Comparison of ENCODE assay signal across 20 cellular contexts in the genomic region with DNA sequence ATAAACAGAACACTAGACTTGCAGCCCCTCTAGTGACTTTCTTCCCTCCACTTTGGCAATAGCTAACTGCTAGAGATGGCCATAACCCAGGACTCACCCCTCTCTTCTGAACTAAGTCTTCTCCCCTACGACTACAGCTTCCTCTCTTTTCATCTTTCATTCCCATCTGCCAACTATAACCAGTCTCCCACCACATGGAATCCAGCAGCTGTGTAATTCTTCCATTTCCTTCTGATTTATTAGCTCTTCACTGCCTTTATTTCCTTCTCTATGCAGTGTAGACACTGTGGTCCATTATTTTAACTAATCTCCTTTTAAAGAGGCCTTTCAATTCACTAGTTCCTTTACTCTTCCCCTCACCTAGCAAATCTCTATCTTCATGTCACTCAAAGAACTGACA. TPM values are rescaled to one million over a fixed set of nuclear protein-coding genes. Genes with fewer than 3 reads are reported as not detected.
DNase-seq lines count a peak whose midpoint lies in the region; ATAC-seq, FAIRE-seq and TF ChIP-seq lines count a peak whose summit lies in the region.
"Had no signal": no experiment of that assay in that cellular context is flagged by ENCODE, and none has a peak within 500 bp of the region (broad histone marks: within the 10 kb centered on the region; RNA-seq: fewer than 3 reads in every experiment).

No MANE protein-coding gene starts in this region.

- H3K4me3 ChIP-seq in Loucy (ENCODE audit: low read length, poor library complexity, severe bottlenecking) (no peak overlapping the region), GM12878 (no peak overlapping the region)
- H3K4me3 ChIP-seq: A549, GM23338 had no signal

- RAD21 ChIA-PET in GM12878 (lab: Charles Lee; ENCODE audit: unreplicated experiment): interaction anchor here (1.0 to 6.0 kb wide), 10 partner anchors 8 to 160 kb away, joined by 3 to 69 read pairs (median 6); a partner anchor contains a TSS

- intact Hi-C loops in activated CD4-positive, alpha-beta T cell treated with anti-CD3 and anti-CD28 coated beads, Interleukin-2, amount 10 ng/mL, durations not matched to agents 24 days and 14 days (cut with micrococcal nuclease): no loop called here
- intact Hi-C loops in GM12878 (cut with micrococcal nuclease; ENCODE audit: unreplicated experiment): no loop called here

- H3K4me2 ChIP-seq in Loucy (ENCODE audit: low read depth, low read length, poor library complexity, severe bottlenecking): no peak overlapping the region
- peak overlapping the region; percentile 96 for H3K4me2 ChIP-seq in GM12878 (ENCODE audit: control insufficient read depth, insufficient read depth)
- H3K4me2 ChIP-seq: A549, GM23338 had no signal

- H3K9me2 ChIP-seq in Loucy (replicated peaks; ENCODE audit: low read depth, low read length): no peaks in the 10 kb centered on the region

- H3K4me1 Mint-ChIP-seq in activated CD4-positive, alpha-beta T cell treated with anti-CD3 and anti-CD28 coated beads, Interleukin-2, amount 10 ng/mL, durations not matched to agents 24 days and 14 days: peaks cover 14% of the 10 kb centered on the region
- peaks cover 6% of the 10 kb centered on the region for H3K4me1 Mint-ChIP-seq in progenitor cell of endocrine pancreas (ENCODE audit: low read depth)

- H3K4me3 Mint-ChIP-seq in activated CD4-positive, alpha-beta T cell treated with anti-CD3 and anti-CD28 coated beads, Interleukin-2, amount 10 ng/mL, durations not matched to agents 24 days and 14 days: no peak overlapping the region
- no peak overlapping the region for H3K4me3 Mint-ChIP-seq in progenitor cell of endocrine pancreas (ENCODE audit: low read depth)
- H3K4me3 Mint-ChIP-seq: CD4-positive, alpha-beta T cell; GM23338; HFFc6 had no signal

- H2AFZ ChIP-seq in Loucy (ENCODE audit: low read length) (0 out of 2 replicates have a peak overlapping the region, but pooled peaks have one; percentile 47), GM12878 (ENCODE audit: control insufficient read depth, low read depth, low read length) (peak overlapping the region; percentile 1; the same call in 1 of the 2 replicates)
- H2AFZ ChIP-seq: GM23338 had no signal

- H3K9me3 ChIP-seq in Loucy (ENCODE audit: insufficient read depth, low read depth, low read length) (no peaks in the 10 kb centered on the region), GM12878 (replicated peaks; ENCODE audit: control insufficient read depth, insufficient read depth, low read length) (no peaks in the 10 kb centered on the region; the same call in 2 of the 3 replicates)
- H3K9me3 ChIP-seq: Caco-2 had no signal

- H3K9ac ChIP-seq in Loucy (ENCODE audit: low read depth, low read length, poor library complexity, severe bottlenecking) (no peak overlapping the region), GM12878 (ENCODE audit: control insufficient read depth, insufficient read depth, low read length) (no peak overlapping the region; the same call in 1 of the 2 replicates)

- peak overlapping the region; percentile 96 for H3K27ac ChIP-seq in GM12878 (ENCODE audit: control insufficient read depth, insufficient read depth)
- H3K27ac ChIP-seq: A549, C4-2B had no signal

- no peak for TF ChIP-seq POLR2A in GM12878 (IDR thresholded peaks at IDR 0.05; ENCODE audit: low read depth, low read length)

- H4K20me1 ChIP-seq in Loucy (ENCODE audit: insufficient read depth, low read length, poor library complexity, severe bottlenecking): no peaks in the 10 kb centered on the region
- no peaks in the 10 kb centered on the region for H4K20me1 ChIP-seq in GM12878 (ENCODE audit: control insufficient read depth, insufficient read depth)

- DNase-seq in activated CD4-positive, alpha-beta T cell treated with anti-CD3 and anti-CD28 coated beads, Interleukin-2, amount 10 ng/mL, durations not matched to agents 24 days and 14 days: no peak
- DNase-seq in activated CD4-positive, alpha-beta T cell treated with anti-CD3 and anti-CD28 coated beads for 4 hours: no peak
- DNase-seq in GM12878 (ENCODE audit: low read depth, low spot score) (no peak), progenitor cell of endocrine pancreas (ENCODE audit: low spot score, unreplicated experiment) (no peak), OCI-M2 (lab: John Stamatoyannopoulos, UW; ENCODE audit: unreplicated experiment) (no peak)
- DNase-seq: AML-193; Caco-2; CD4-positive, alpha-beta T cell; HCEC 1CT; HFFc6; IMR-90 had no signal

- no peaks in the 10 kb centered on the region for H3K36me3 Mint-ChIP-seq in activated CD4-positive, alpha-beta T cell treated with anti-CD3 and anti-CD28 coated beads, Interleukin-2, amount 10 ng/mL, durations not matched to agents 24 days and 14 days (ENCODE audit: low read depth)
- H3K36me3 Mint-ChIP-seq in progenitor cell of endocrine pancreas (ENCODE audit: insufficient read depth): no peaks in the 10 kb centered on the region

- H3K79me2 ChIP-seq in Loucy (ENCODE audit: insufficient read depth, low read length) (no peaks in the 10 kb centered on the region), GM12878 (ENCODE audit: control insufficient read depth, insufficient read depth, low read length) (no peaks in the 10 kb centered on the region)

- H3K27me3 ChIP-seq in Loucy (ENCODE audit: insufficient read depth, low read length, poor library complexity, severe bottlenecking): no peaks in the 10 kb centered on the region
- no peaks in the 10 kb centered on the region for H3K27me3 ChIP-seq in GM12878 (replicated peaks in 1 of 2; ENCODE audit: control insufficient read depth in 2 of 2, insufficient read depth in 2 of 2, low read length in 1 of 2)

- no peak for TF ChIP-seq RAD21 in GM12878 (IDR thresholded peaks at IDR 0.05; ENCODE audit: insufficient read depth, low read depth, low read length)

- in situ Hi-C loops in GM12878 (cut with MboI): no loop called here

- no peak for TF ChIP-seq EP300 in GM12878 (IDR thresholded peaks at IDR 0.05; ENCODE audit: borderline replicate concordance in 1 of 2, control insufficient read depth in 1 of 2, low read depth in 2 of 2, low read length in 2 of 2)

- no peak for ATAC-seq in GM12878
- no peak for ATAC-seq in HG03378 (IDR thresholded peaks at IDR 0.05; ENCODE audit: unreplicated experiment)
- ATAC-seq: A549, GM23338 had no signal

- FAIRE-seq in GM12878 (lab: Jason Lieb, UNC): no peak
- FAIRE-seq: A549, D721Med, G401.6, H54, HTR-8/SVneo had no signal

- H3K27me3 Mint-ChIP-seq in activated CD4-positive, alpha-beta T cell treated with anti-CD3 and anti-CD28 coated beads, Interleukin-2, amount 10 ng/mL, durations not matched to agents 24 days and 14 days: peaks cover 3% of the 10 kb centered on the region
- H3K27me3 Mint-ChIP-seq in progenitor cell of endocrine pancreas: peaks cover 9% of the 10 kb centered on the region

- CTCF ChIA-PET in GM12878 (lab: Yijun Ruan, JAX): interaction anchor here (0.8 to 5.6 kb wide), 5 partner anchors 10 to 160 kb away, joined by 3 to 24 read pairs (median 6); a partner anchor contains a TSS

- WGBS in GM12878 (ENCODE audit: insufficient coverage, insufficient replicate concordance, low lambda C conversion rate, missing lambda C conversion rate): 0% methylated on average over 1 of the region's 1 CpG

- H3K27ac Mint-ChIP-seq in activated CD4-positive, alpha-beta T cell treated with anti-CD3 and anti-CD28 coated beads, Interleukin-2, amount 10 ng/mL, durations not matched to agents 24 days and 14 days: peak overlapping the region; percentile 13
- H3K27ac Mint-ChIP-seq in progenitor cell of endocrine pancreas: peak overlapping the region; percentile 1
- H3K27ac Mint-ChIP-seq: CD4-positive, alpha-beta T cell; GM23338; HFFc6 had no signal

- BruUV-seq in GM12878 (replicated peaks; lab: Mats Ljungman, UMichigan): no TSS peak

- SMC1A ChIA-PET in GM12878 (lab: Charles Lee; ENCODE audit: uncharacterized antibody, unreplicated experiment): interaction anchor here (1.0 to 7.1 kb wide), 15 partner anchors 9 to 160 kb away, joined by 3 to 39 read pairs (median 6); a partner anchor contains a TSS

- peaks cover 3% of the 10 kb centered on the region for H3K9me3 Mint-ChIP-seq in activated CD4-positive, alpha-beta T cell treated with anti-CD3 and anti-CD28 coated beads, Interleukin-2, amount 10 ng/mL, durations not matched to agents 24 days and 14 days
- H3K9me3 Mint-ChIP-seq in progenitor cell of endocrine pancreas (ENCODE audit: low read depth): no peaks in the 10 kb centered on the region
- H3K9me3 Mint-ChIP-seq: CD4-positive, alpha-beta T cell; GM23338 had no signal

- TF ChIP-seq CTCF in Loucy (conservative IDR thresholded peaks at IDR 0.05; ENCODE audit: low read length) (no peak), GM12878 (IDR thresholded peaks at IDR 0.05 in 2 of 3, conservative IDR thresholded peaks at IDR 0.05 in 1 of 3; ENCODE audit: control insufficient read depth in 2 of 3, extremely low read depth in 1 of 3, insufficient read depth in 1 of 3, low read depth in 3 of 3, low read length in 3 of 3) (no peak), progenitor cell of endocrine pancreas (IDR thresholded peaks at IDR 0.05; ENCODE audit: unreplicated experiment) (no peak)

- H3K36me3 ChIP-seq in Loucy (ENCODE audit: insufficient read depth, low read length) (no peaks in the 10 kb centered on the region), GM12878 (ENCODE audit: control insufficient read depth in 2 of 2, insufficient read depth in 2 of 2, low read length in 1 of 2) (no peaks in the 10 kb centered on the region)

- H3K4me1 ChIP-seq in Loucy (ENCODE audit: insufficient read depth, low read length, poor library complexity, severe bottlenecking) (peaks cover 25% of the 10 kb centered on the region), GM12878 (ENCODE audit: control insufficient read depth, insufficient read depth, low read length) (peaks cover 30% of the 10 kb centered on the region)
- H3K4me1 ChIP-seq: A549, Caco-2 had no signal

- POLR2A ChIA-PET in GM12878 (lab: Charles Lee): interaction anchor here (0.9 to 5.3 kb wide), 6 partner anchors 10 to 94 kb away, joined by 3 to 27 read pairs (median 12); a partner anchor contains a TSS

- no peaks in the 10 kb centered on the region for H3F3A ChIP-seq in Loucy (ENCODE audit: low read depth)

RNA-seq across cellular contexts. Expression of a gene that starts 13.4 kb away (rescaled TPM):
- total RNA-seq in activated CD4-positive, alpha-beta T cell treated with anti-CD3 and anti-CD28 coated beads, Interleukin-2, amount 10 ng/mL, durations not matched to agents 24 days and 14 days: 1.9 and 2.3 TPM in 2 replicates
- 81.2 and 85.6 TPM in 2 replicates for total RNA-seq in GM12878 (2013; cell fraction: nucleolus; rRNA removed)
- 14.2 and 15.0 TPM in 2 replicates for total RNA-seq in GM12878 (2014; rRNA removed)
- total RNA-seq in GM12878 (2014; rRNA removed; fragmentation: Illumina TruSeq; extraction: Trizol): 12.4 and 13.0 TPM in 2 replicates
- total RNA-seq in GM12878 (2021): 17.0 and 18.6 TPM in 2 replicates
- 4.1 TPM for polyA plus RNA-seq in GM12878 (2011; ENCODE audit: low read depth)
- 27.6 and 28.4 TPM in 2 replicates for polyA plus RNA-seq in GM12878 (2011; rRNA removed)
- 26.5 and 28.7 TPM in 2 replicates for polyA plus RNA-seq in GM12878 (2011; cell fraction: cytosol; rRNA removed)
- polyA plus RNA-seq in GM12878 (2011; cell fraction: nucleus; rRNA removed): 20.3 and 25.4 TPM in 2 replicates
- 6.8 and 10.7 TPM in 2 replicates for polyA plus RNA-seq in GM12878 (2012)
- 10.6 and 12.3 TPM in 2 replicates for polyA plus RNA-seq in GM12878 (2014; fragmentation: Illumina TruSeq; extraction: Trizol)
- 10 to 100 TPM in 1 of 2 experiments, 1 to 10 TPM in 1; 9.4 to 14.6 TPM for polyA plus RNA-seq in GM12878 (2014; fragmentation: Nextera tagmentation; extraction: Ambion mirVana)
- 14.3 and 16.0 TPM in 2 replicates for polyA plus RNA-seq in GM12878 (2014; rRNA removed)
- polyA plus RNA-seq in GM12878 (2016; fragmentation: Nextera tagmentation; extraction: Ambion mirVana): 10 to 100 TPM; 15.6 to 18.6 TPM
- polyA minus RNA-seq in GM12878 (2011; rRNA and poly(A)+ RNA removed): 36.1 and 43.6 TPM in 2 replicates
- polyA minus RNA-seq in GM12878 (2011; cell fraction: cytosol; rRNA and poly(A)+ RNA removed): 18.0 and 18.2 TPM in 2 replicates
- 15.6 and 29.0 TPM in 2 replicates for polyA minus RNA-seq in GM12878 (2011; cell fraction: nucleus; rRNA and poly(A)+ RNA removed)
- 9.4 and 9.7 TPM in 2 replicates for total RNA-seq in progenitor cell of endocrine pancreas
- total RNA-seq: Caco-2; CD4-positive, alpha-beta T cell; HFFc6 had no signal
